33 cellular contexts compared by ENCODE assay signal in the genomic region with DNA sequence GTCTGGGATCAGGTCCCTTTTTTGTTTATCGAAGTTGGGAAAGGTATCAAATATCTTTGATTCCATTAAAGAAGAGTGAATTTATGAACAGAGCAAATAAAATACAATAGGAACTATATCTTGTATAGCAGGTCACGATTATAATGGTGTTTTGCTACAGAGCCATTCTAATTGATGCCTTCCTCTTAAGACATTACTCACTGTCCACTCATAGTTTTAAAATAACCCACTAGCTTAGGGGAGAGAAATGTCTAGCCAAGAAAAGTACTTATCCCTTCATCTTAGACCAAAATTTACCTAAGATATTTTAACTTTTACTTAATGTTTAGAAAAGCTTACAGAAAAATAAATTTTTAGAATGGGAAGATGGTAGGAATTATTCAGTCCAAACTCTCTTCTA.
"Had no signal": no experiment of that assay in that cellular context is flagged by ENCODE, and none has a peak within 500 bp of the region (broad histone marks: within the 10 kb centered on the region; RNA-seq: fewer than 3 reads in every experiment).

No MANE protein-coding gene starts in this region.

- H3K27ac Mint-ChIP-seq: activated CD4-positive, alpha-beta memory T cell treated with anti-CD3 and anti-CD28 coated beads, Interleukin-2, amount 10 ng/mL, durations not matched to agents 7 days and 5 days; activated CD4-positive, alpha-beta T cell treated with anti-CD3 and anti-CD28 coated beads, Interleukin-2, amount 10 ng/mL, durations not matched to agents 24 days and 14 days; activated naive CD4-positive, alpha-beta T cell treated with anti-CD3 and anti-CD28 coated beads, Interleukin-2, amount 50 U/mL, for 24 hours; activated naive CD8-positive, alpha-beta T cell treated with anti-CD3 and anti-CD28 coated beads, Interleukin-2, amount 50 U/mL, for 24 hours; activated T-cell treated with anti-CD3 and anti-CD28 coated beads, Interleukin-2, amount 50 U/mL, for 24 hours; brain; effector memory CD8-positive, alpha-beta T cell; nephron progenitor cell; stimulated activated effector memory CD8-positive, alpha-beta T cell treated with anti-CD3 and anti-CD28 coated beads, Interleukin-12 subunit alpha, Interleukin-12 subunit beta, amount 100 ng/mL, for 72 hours; stimulated activated naive CD8-positive, alpha-beta T cell treated with anti-CD3 and anti-CD28 coated beads, Interleukin-15, Interleukin-2, amounts not matched to agents 100 ng/mL and 50 ng/mL, for 24 hours; T-helper 2 cell treated with Interferon-gamma antibody and Interleukin-4, amounts not matched to agents 5 μg/mL and 100 μg/mL, for 36 hours; type B pancreatic cell had no signal

- ATAC-seq: activated CD4-positive, CD25-positive, alpha-beta regulatory T cell treated with anti-CD3 and anti-CD28 coated beads, Interleukin-2, amount 50 U/mL, for 24 hours; activated naive CD8-positive, alpha-beta T cell treated with anti-CD3 and anti-CD28 coated beads, Interleukin-2, amount 50 U/mL, for 24 hours; effector memory CD8-positive, alpha-beta T cell; esophagus mucosa; foreskin keratinocyte; heart left ventricle; left lung; lower lobe of right lung; right lobe of liver; stimulated activated effector memory CD8-positive, alpha-beta T cell treated with anti-CD3 and anti-CD28 coated beads, Interleukin-12 subunit alpha, Interleukin-12 subunit beta, amount 100 ng/mL, for 72 hours had no signal

- H3K27ac ChIP-seq: cardiac muscle cell, foreskin keratinocyte, heart left ventricle, left lung, lower lobe of right lung, neutrophil, right lobe of liver, skin epidermis, uterus, WERI-Rb-1 had no signal

- H3K27me3 ChIP-seq: cardiac muscle cell, foreskin keratinocyte, heart left ventricle, left lung, neutrophil, right lobe of liver, uterus had no signal

- H3K36me3 ChIP-seq: cardiac muscle cell, heart left ventricle, left lung, lower lobe of right lung, neutrophil, right lobe of liver, uterus, WERI-Rb-1 had no signal

- H3K4me3 Mint-ChIP-seq: activated CD4-positive, alpha-beta memory T cell treated with anti-CD3 and anti-CD28 coated beads, Interleukin-2, amount 10 ng/mL, durations not matched to agents 7 days and 5 days; activated CD4-positive, alpha-beta T cell treated with anti-CD3 and anti-CD28 coated beads, Interleukin-2, amount 10 ng/mL, durations not matched to agents 24 days and 14 days; activated naive CD4-positive, alpha-beta T cell treated with anti-CD3 and anti-CD28 coated beads, Interleukin-2, amount 50 U/mL, for 24 hours; activated naive CD8-positive, alpha-beta T cell treated with anti-CD3 and anti-CD28 coated beads, Interleukin-2, amount 50 U/mL, for 24 hours; activated T-cell treated with anti-CD3 and anti-CD28 coated beads, Interleukin-2, amount 50 U/mL, for 24 hours; brain; effector memory CD8-positive, alpha-beta T cell; nephron progenitor cell; stimulated activated effector memory CD8-positive, alpha-beta T cell treated with anti-CD3 and anti-CD28 coated beads, Interleukin-12 subunit alpha, Interleukin-12 subunit beta, amount 100 ng/mL, for 72 hours; stimulated activated naive CD8-positive, alpha-beta T cell treated with anti-CD3 and anti-CD28 coated beads, Interleukin-15, Interleukin-2, amounts not matched to agents 100 ng/mL and 50 ng/mL, for 24 hours; T-helper 2 cell treated with Interferon-gamma antibody and Interleukin-4, amounts not matched to agents 5 μg/mL and 100 μg/mL, for 36 hours; type B pancreatic cell had no signal

- H3K9me3 ChIP-seq: left lung, lower lobe of right lung, neutrophil, right lobe of liver, uterus had no signal

- H3K4me1 Mint-ChIP-seq: activated CD4-positive, alpha-beta memory T cell treated with anti-CD3 and anti-CD28 coated beads, Interleukin-2, amount 10 ng/mL, durations not matched to agents 7 days and 5 days; activated CD4-positive, alpha-beta T cell treated with anti-CD3 and anti-CD28 coated beads, Interleukin-2, amount 10 ng/mL, durations not matched to agents 24 days and 14 days; activated naive CD4-positive, alpha-beta T cell treated with anti-CD3 and anti-CD28 coated beads, Interleukin-2, amount 50 U/mL, for 24 hours; activated naive CD8-positive, alpha-beta T cell treated with anti-CD3 and anti-CD28 coated beads, Interleukin-2, amount 50 U/mL, for 24 hours; brain; nephron progenitor cell; stimulated activated effector memory CD8-positive, alpha-beta T cell treated with anti-CD3 and anti-CD28 coated beads, Interleukin-12 subunit alpha, Interleukin-12 subunit beta, amount 100 ng/mL, for 72 hours had no signal

- DNase-seq: activated CD4-positive, alpha-beta memory T cell treated with anti-CD3 and anti-CD28 coated beads, Interleukin-2, amount 10 ng/mL, durations not matched to agents 7 days and 5 days; activated CD4-positive, alpha-beta T cell treated with anti-CD3 and anti-CD28 coated beads, Interleukin-2, amount 10 ng/mL, durations not matched to agents 24 days and 14 days; activated CD8-positive, alpha-beta memory T cell treated with anti-CD3 and anti-CD28 coated beads, Interleukin-2, amount 50 U/mL, for 48 hours; activated gamma-delta T cell treated with Interleukin-2 at 50 U/mL for 16 hours; activated naive CD8-positive, alpha-beta T cell treated with anti-CD3 and anti-CD28 coated beads, Interleukin-2, amount 50 U/mL, for 24 hours; activated T-cell treated with anti-CD3 and anti-CD28 coated beads, Interleukin-2, amount 50 U/mL, for 24 hours; anterior cingulate cortex; cortex of kidney; effector memory CD8-positive, alpha-beta T cell; foreskin keratinocyte; heart left ventricle; hypothalamus; left lung; lower lobe of right lung; mesenchymal stem cell; nephron progenitor cell; right lobe of liver; stimulated activated CD4-positive, alpha-beta T cell treated with anti-CD3 and anti-CD28 coated beads, Interleukin-4, amount 100 ng/mL, for 24 hours; substantia nigra; T-helper 1 cell; uterus; WERI-Rb-1 had no signal

- H3K9me3 Mint-ChIP-seq: activated CD4-positive, alpha-beta T cell treated with anti-CD3 and anti-CD28 coated beads, Interleukin-2, amount 10 ng/mL, durations not matched to agents 24 days and 14 days; activated naive CD8-positive, alpha-beta T cell treated with anti-CD3 and anti-CD28 coated beads, Interleukin-2, amount 50 U/mL, for 24 hours; nephron progenitor cell had no signal

- H3K4me1 ChIP-seq: foreskin keratinocyte, heart left ventricle, left lung, lower lobe of right lung, right lobe of liver, uterus had no signal

- H3K4me3 ChIP-seq: cardiac muscle cell, heart left ventricle, left lung, lower lobe of right lung, right lobe of liver, skin epidermis, uterus had no signal

- H3K27me3 Mint-ChIP-seq: activated CD4-positive, alpha-beta memory T cell treated with anti-CD3 and anti-CD28 coated beads, Interleukin-2, amount 10 ng/mL, durations not matched to agents 7 days and 5 days; activated CD4-positive, alpha-beta T cell treated with anti-CD3 and anti-CD28 coated beads, Interleukin-2, amount 10 ng/mL, durations not matched to agents 24 days and 14 days; activated naive CD4-positive, alpha-beta T cell treated with anti-CD3 and anti-CD28 coated beads, Interleukin-2, amount 50 U/mL, for 24 hours; activated naive CD8-positive, alpha-beta T cell treated with anti-CD3 and anti-CD28 coated beads, Interleukin-2, amount 50 U/mL, for 24 hours; activated T-cell treated with anti-CD3 and anti-CD28 coated beads, Interleukin-2, amount 50 U/mL, for 24 hours; brain; effector memory CD8-positive, alpha-beta T cell; stimulated activated naive CD8-positive, alpha-beta T cell treated with anti-CD3 and anti-CD28 coated beads, Interleukin-15, Interleukin-2, amounts not matched to agents 100 ng/mL and 50 ng/mL, for 24 hours; type B pancreatic cell had no signal

- H3K36me3 Mint-ChIP-seq: activated naive CD4-positive, alpha-beta T cell treated with anti-CD3 and anti-CD28 coated beads, Interleukin-2, amount 50 U/mL, for 24 hours; brain; stimulated activated effector memory CD8-positive, alpha-beta T cell treated with anti-CD3 and anti-CD28 coated beads, Interleukin-12 subunit alpha, Interleukin-12 subunit beta, amount 100 ng/mL, for 72 hours; type B pancreatic cell had no signal
